ENCODE assay signal across 13 cellular contexts in the genomic region with DNA sequence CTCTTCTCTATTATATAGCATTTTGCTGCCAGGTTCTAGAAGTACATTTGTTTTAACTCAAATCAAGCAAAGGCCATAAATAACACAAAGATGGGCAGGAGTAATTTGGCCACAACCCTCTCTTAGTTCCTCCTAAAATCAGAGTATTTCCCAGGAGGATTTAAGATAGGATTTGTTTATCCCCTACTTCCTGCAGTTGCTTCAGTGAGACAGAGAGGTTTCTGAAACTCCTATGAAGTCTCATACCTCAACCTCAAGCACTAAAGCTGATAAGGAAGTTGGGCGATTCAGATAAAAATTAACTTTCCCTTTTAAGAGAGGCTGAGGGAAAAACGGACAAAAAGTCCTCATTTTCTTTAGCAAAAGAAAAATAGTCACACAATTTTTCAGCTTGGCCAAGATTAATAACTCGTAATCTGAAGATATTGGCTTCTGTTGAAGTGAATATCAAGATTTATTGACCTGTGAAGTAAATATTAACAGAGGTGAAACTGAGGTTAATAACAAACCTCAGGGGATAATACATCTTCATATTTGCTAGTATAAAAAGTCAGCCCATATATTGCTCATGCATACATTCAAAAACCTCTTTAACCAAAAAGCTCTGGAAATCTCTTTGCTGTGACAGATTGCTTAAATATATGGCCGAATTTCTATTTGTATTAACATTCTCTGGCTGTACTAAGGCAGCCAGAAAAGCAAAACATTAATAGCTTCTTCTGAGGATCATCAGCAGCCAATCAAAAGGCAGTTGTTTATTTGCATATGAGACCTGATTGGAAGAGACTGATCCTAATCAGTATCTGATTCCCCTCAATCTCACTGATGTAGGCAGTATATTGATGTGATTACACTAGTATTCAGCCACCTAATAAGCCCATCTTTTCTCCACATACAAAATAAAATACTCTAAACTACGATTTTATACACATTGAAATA.
A peak's percentile ranks its signal among the peaks of the same experiment; 100 is the strongest.
DNase-seq lines count a peak whose midpoint lies in the region; ATAC-seq lines count a peak whose summit lies in the region.
"Had no signal": no experiment of that assay in that cellular context is flagged by ENCODE, and none has a peak within 500 bp of the region (broad histone marks: within the 10 kb centered on the region; RNA-seq: fewer than 3 reads in every experiment).

No MANE protein-coding gene starts in this region.

- peak; percentile 79 for ATAC-seq in HG03108 (IDR thresholded peaks at IDR 0.05; ENCODE audit: unreplicated experiment)
- peak; percentile 47 to 68 for ATAC-seq in stimulated activated naive B cell treated with anti-CD40 and anti-IgM and Interleukin-4, amounts not matched to agents 10 μg/mL and 1 μg/mL and 100 μg/mL, for 72 hours (replicated peaks)
- ATAC-seq: activated CD4-positive, alpha-beta T cell treated with anti-CD3 and anti-CD28 coated beads for 36 hours; left ventricle myocardium superior had no signal

- H3K27ac Mint-ChIP-seq in stimulated activated naive B cell treated with anti-CD40 and anti-IgM and Interleukin-4, amounts not matched to agents 10 μg/mL and 1 μg/mL and 100 μg/mL, for 72 hours, result no peak overlapping the region
- H3K27ac Mint-ChIP-seq: activated CD4-positive, alpha-beta T cell treated with anti-CD3 and anti-CD28 coated beads for 36 hours; activated naive CD4-positive, alpha-beta T cell treated with anti-CD3 and anti-CD28 coated beads, Interleukin-2, amount 50 U/mL, for 24 hours had no signal

- DNase-seq in NCI-H82 (lab: John Stamatoyannopoulos, UW) (peak; percentile 21), NCI-H82 treated with DMSO at 0.1 percent for 48 hours (lab: John Stamatoyannopoulos, UW; ENCODE audit: unreplicated experiment) (no peak), amniotic epithelial cell (ENCODE audit: low read depth) (peak; percentile 52), AG20443 (ENCODE audit: low spot score) (no peak), superior temporal gyrus (ENCODE audit: extremely low spot score) (no peak), NCI-H774 (lab: John Stamatoyannopoulos, UW) (no peak)
- DNase-seq in stimulated activated naive B cell treated with anti-CD40 and anti-IgM and Interleukin-4, amounts not matched to agents 10 μg/mL and 1 μg/mL and 100 μg/mL, for 72 hours, result no peak
- DNase-seq: activated CD4-positive, alpha-beta T cell treated with anti-CD3 and anti-CD28 coated beads for 36 hours; left ventricle myocardium superior; MM.1S; right lobe of liver had no signal

- no peaks in the 10 kb centered on the region for H3K36me3 Mint-ChIP-seq in stimulated activated naive B cell treated with anti-CD40 and anti-IgM and Interleukin-4, amounts not matched to agents 10 μg/mL and 1 μg/mL and 100 μg/mL, for 72 hours
- H3K36me3 Mint-ChIP-seq: activated naive CD4-positive, alpha-beta T cell treated with anti-CD3 and anti-CD28 coated beads, Interleukin-2, amount 50 U/mL, for 24 hours had no signal

- peaks cover 5 to 11% of the 10 kb centered on the region in 2 donors for H3K27me3 Mint-ChIP-seq in stimulated activated naive B cell treated with anti-CD40 and anti-IgM and Interleukin-4, amounts not matched to agents 10 μg/mL and 1 μg/mL and 100 μg/mL, for 72 hours

- peaks cover 3 to 9% of the 10 kb centered on the region in 2 donors for H3K4me1 Mint-ChIP-seq in stimulated activated naive B cell treated with anti-CD40 and anti-IgM and Interleukin-4, amounts not matched to agents 10 μg/mL and 1 μg/mL and 100 μg/mL, for 72 hours

- no peak overlapping the region for H3K4me3 Mint-ChIP-seq in stimulated activated naive B cell treated with anti-CD40 and anti-IgM and Interleukin-4, amounts not matched to agents 10 μg/mL and 1 μg/mL and 100 μg/mL, for 72 hours
- H3K4me3 Mint-ChIP-seq: activated CD4-positive, alpha-beta T cell treated with anti-CD3 and anti-CD28 coated beads for 36 hours; activated naive CD4-positive, alpha-beta T cell treated with anti-CD3 and anti-CD28 coated beads, Interleukin-2, amount 50 U/mL, for 24 hours had no signal

- H3K9me3 Mint-ChIP-seq in stimulated activated naive B cell treated with anti-CD40 and anti-IgM and Interleukin-4, amounts not matched to agents 10 μg/mL and 1 μg/mL and 100 μg/mL, for 72 hours, result no peaks in the 10 kb centered on the region
- H3K9me3 Mint-ChIP-seq: activated naive CD4-positive, alpha-beta T cell treated with anti-CD3 and anti-CD28 coated beads, Interleukin-2, amount 50 U/mL, for 24 hours had no signal

Comparison
In these comparisons a context has a peak if more than half of its experiments do, and no peak if none do; other contexts are left out.
1. DNase-seq: peak in NCI-H82 (single experiment) and amniotic epithelial cell (single experiment); none in NCI-H82 treated with DMSO at 0.1 percent for 48 hours (single experiment), stimulated activated naive B cell treated with anti-CD40 and anti-IgM and Interleukin-4, amounts not matched to agents 10 μg/mL and 1 μg/mL and 100 μg/mL, for 72 hours (single experiment), AG20443 (single experiment), superior temporal gyrus (single experiment) and NCI-H774 (single experiment).